In the genomic region with DNA sequence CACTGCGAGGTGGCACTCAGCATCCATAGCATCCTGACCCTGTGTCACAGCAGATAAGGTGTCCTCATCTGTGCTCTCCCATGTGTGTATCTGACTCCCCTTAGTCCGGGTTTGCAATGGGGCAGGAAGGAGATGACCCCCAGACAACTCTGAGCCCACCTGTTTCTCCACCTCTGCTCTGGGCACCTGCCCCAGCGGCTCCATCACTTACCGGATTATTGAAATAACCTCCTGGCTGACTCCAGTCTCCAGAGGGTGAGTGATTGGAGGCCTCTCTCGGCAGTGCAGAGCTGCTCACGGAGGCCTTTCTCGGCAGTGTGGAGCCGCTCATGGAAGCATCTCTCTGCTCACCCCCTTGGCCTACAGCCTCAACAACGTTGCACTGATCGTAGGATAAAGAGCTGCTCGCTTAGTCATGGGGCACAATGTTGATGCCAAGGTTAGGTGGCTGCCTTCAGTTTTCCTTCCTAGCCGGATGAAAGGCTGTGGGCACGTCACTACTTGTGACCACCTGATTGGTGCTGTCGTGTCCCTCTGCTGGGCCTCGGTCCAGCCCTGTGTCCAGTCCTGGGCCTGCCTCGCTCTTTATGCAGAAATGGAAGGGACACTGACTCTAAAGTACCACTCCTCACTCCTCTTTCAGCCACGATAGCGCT, we compare ENCODE assay signal across 21 cellular contexts.
"Had no signal": no experiment of that assay in that cellular context is flagged by ENCODE, and none has a peak within 500 bp of the region (broad histone marks: within the 10 kb centered on the region; RNA-seq: fewer than 3 reads in every experiment).

No MANE protein-coding gene starts in this region.

- H3K27ac ChIP-seq: body of pancreas, SJSA1, skin epidermis, upper lobe of left lung, WERI-Rb-1 had no signal

- H3K4me1 Mint-ChIP-seq: nephron had no signal

- H3K36me3 ChIP-seq: SJSA1, upper lobe of left lung, WERI-Rb-1 had no signal

- H3K9me3 ChIP-seq: body of pancreas, SJSA1, upper lobe of left lung had no signal

- H3K4me3 Mint-ChIP-seq: mesothelial cell of epicardium; nephron; T-helper 1 cell treated with Interleukin-12 subunit alpha and Interleukin-12 subunit beta and Interleukin-4 antibody, amounts not matched to agents 30 μg/mL and 1 μg/mL, for 36 hours had no signal

- ATAC-seq: body of pancreas, left lobe of liver had no signal

- H3K4me3 ChIP-seq: body of pancreas, lung, SJSA1, skin epidermis, upper lobe of left lung had no signal

- H3K4me1 ChIP-seq: body of pancreas, SJSA1, upper lobe of left lung had no signal

- DNase-seq: activated CD4-positive, alpha-beta T cell treated with anti-CD3 and anti-CD28 coated beads for 1 hour; activated CD4-positive, alpha-beta T cell treated with anti-CD3 and anti-CD28 coated beads, Interleukin-2, amount 50 U/mL, for 4 hours; activated T-cell treated with anti-CD3 and anti-CD28 coated beads, Interleukin-2, amount 50 U/mL, for 72 hours; body of pancreas; central memory CD4-positive, alpha-beta T cell; erythroblast; foreskin melanocyte; occipital lobe; stimulated activated CD4-positive, alpha-beta T cell treated with anti-CD3 and anti-CD28 coated beads, Interleukin-15, amount 100 ng/mL, for 24 hours; stimulated activated CD4-positive, alpha-beta T cell treated with anti-CD3 and anti-CD28 coated beads, Interleukin-4, amount 100 ng/mL, for 1 hour; stimulated activated naive CD8-positive, alpha-beta T cell treated with anti-CD3 and anti-CD28 coated beads, Interleukin-15, amount 100 ng/mL, for 72 hours; WERI-Rb-1 had no signal

- H3K27ac Mint-ChIP-seq: activated T-cell treated with anti-CD3 and anti-CD28 coated beads, Interleukin-2, amount 50 U/mL, for 72 hours; mesothelial cell of epicardium; nephron; T-helper 1 cell treated with Interleukin-12 subunit alpha and Interleukin-12 subunit beta and Interleukin-4 antibody, amounts not matched to agents 30 μg/mL and 1 μg/mL, for 36 hours had no signal

- H3K27me3 ChIP-seq: body of pancreas, upper lobe of left lung had no signal

- H3K9me3 Mint-ChIP-seq: activated T-cell treated with anti-CD3 and anti-CD28 coated beads, Interleukin-2, amount 50 U/mL, for 72 hours; mesothelial cell of epicardium; stimulated activated naive CD8-positive, alpha-beta T cell treated with anti-CD3 and anti-CD28 coated beads, Interleukin-15, amount 100 ng/mL, for 72 hours; T-helper 1 cell treated with Interleukin-12 subunit alpha and Interleukin-12 subunit beta and Interleukin-4 antibody, amounts not matched to agents 30 μg/mL and 1 μg/mL, for 36 hours had no signal

- H3K36me3 Mint-ChIP-seq: activated naive CD8-positive, alpha-beta T cell; mesothelial cell of epicardium had no signal

- H3K27me3 Mint-ChIP-seq: activated naive CD8-positive, alpha-beta T cell; stimulated activated naive CD8-positive, alpha-beta T cell treated with anti-CD3 and anti-CD28 coated beads, Interleukin-15, amount 100 ng/mL, for 72 hours had no signal
